10 cellular contexts compared by ENCODE assay signal in genomic region chr15:85008474-85009260, GRCh38. TPM values are rescaled to one million over a fixed set of nuclear protein-coding genes. Genes with fewer than 3 reads are reported as not detected.
DNase-seq lines count a peak whose midpoint lies in the region; ATAC-seq and TF ChIP-seq lines count a peak whose summit lies in the region.
"Had no signal": no experiment of that assay in that cellular context is flagged by ENCODE, and none has a peak within 500 bp of the region (broad histone marks: within the 10 kb centered on the region; RNA-seq: fewer than 3 reads in every experiment).

No MANE protein-coding gene starts in this region.

- intact Hi-C loops in heart left ventricle (cut with DNase I), result loop anchor here in 2 of 10 donors (10.0 kb wide), 1 partner anchor 54 kb away; no protein-coding TSS in a partner anchor
- intact Hi-C loops in Right ventricle myocardium superior (cut with DNase I), result no loop called here
- intact Hi-C loops in right lobe of liver (cut with DNase I), result no loop called here
- intact Hi-C loops in transverse colon (cut with DNase I; ENCODE audit: low total_unique reads), result no loop called here

- no peak for TF ChIP-seq EP300 in transverse colon (IDR thresholded peaks at IDR 0.05; ENCODE audit: low read depth)

- ATAC-seq in heart left ventricle (peak in 2 of 4 donors; percentile 3 to 10), Right ventricle myocardium superior (ENCODE audit: poor library complexity) (no peak), right lobe of liver (no peak), HG02852 (IDR thresholded peaks at IDR 0.05; ENCODE audit: unreplicated experiment) (no peak)

- no peak for DNase-seq in heart left ventricle
- no peak for DNase-seq in Right ventricle myocardium superior
- peak; percentile 56 for DNase-seq in SKM-1 treated with dmso at 0.1 percent for 144 hours (lab: John Stamatoyannopoulos, UW; ENCODE audit: unreplicated experiment)
- DNase-seq in right lobe of liver, result no peak
- no peak for DNase-seq in transverse colon
- no peak for DNase-seq in occipital lobe (lab: John Stamatoyannopoulos, UW)
- no peak for DNase-seq in RWPE1 (ENCODE audit: low spot score)
- DNase-seq: activated CD8-positive, alpha-beta memory T cell treated with anti-CD3 and anti-CD28 coated beads, Interleukin-2, amount 50 U/mL, for 48 hours; nephron progenitor cell had no signal

- H3K4me3 ChIP-seq in heart left ventricle (no peak overlapping the region), right lobe of liver (no peak overlapping the region), transverse colon (no peak overlapping the region)

- WGBS in heart left ventricle, 4 donors, result 59 to 73% (median 68%) methylated on average over 5 of the region's 5 CpGs
- 61% methylated on average over 4 of the region's 5 CpGs for WGBS in right lobe of liver (ENCODE audit: insufficient coverage, low coverage, low lambda C conversion rate, missing lambda C conversion rate)
- 62 to 82% methylated on average over 2 to 5 of the region's 5 CpGs for WGBS in transverse colon (ENCODE audit: low coverage in 1 of 2), 2 donors

- TF ChIP-seq CTCF in heart left ventricle (IDR thresholded peaks at IDR 0.05) (no peak), right lobe of liver (IDR thresholded peaks at IDR 0.05) (no peak), transverse colon (IDR thresholded peaks at IDR 0.05) (no peak), RWPE1 (conservative IDR thresholded peaks at IDR 0.05; ENCODE audit: low read depth) (no peak)

- in situ Hi-C loops in transverse colon (cut with MboI; ENCODE audit: low pct_ligation_motif_present in 1 of 4, low pct_unique_long_range_greater_than_20kb in 1 of 4, low sequenced_read_pairs in 3 of 4), result no loop called here

- TF ChIP-seq POLR2A in heart left ventricle (IDR thresholded peaks at IDR 0.05), result no peak
- TF ChIP-seq POLR2A in right lobe of liver (IDR thresholded peaks at IDR 0.05), result no peak
- TF ChIP-seq POLR2A in transverse colon (IDR thresholded peaks at IDR 0.05), result no peak

- CTCF ChIA-PET in RWPE1 (lab: Yijun Ruan, JAX), result interaction anchor here (1.2 kb wide), 1 partner anchor 36 kb away, joined by 4 read pairs; no protein-coding TSS in a partner anchor

- H3K9me3 ChIP-seq in heart left ventricle (no peaks in the 10 kb centered on the region), right lobe of liver (no peaks in the 10 kb centered on the region), transverse colon (no peaks in the 10 kb centered on the region)

- H3K27me3 ChIP-seq in heart left ventricle (no peaks in the 10 kb centered on the region), right lobe of liver (no peaks in the 10 kb centered on the region), transverse colon (no peaks in the 10 kb centered on the region)

- POLR2A ChIA-PET in RWPE1 (lab: Yijun Ruan, JAX; ENCODE audit: low non-redundant PET), result no interaction called here

- H3K4me1 ChIP-seq in heart left ventricle (peaks cover 21 to 72% (median 54%) of the 10 kb centered on the region in 12 donors), right lobe of liver (peaks cover 0 to 62% (median 24%) of the 10 kb centered on the region in 4 donors), transverse colon (peaks cover 50 to 80% (median 51%) of the 10 kb centered on the region in 4 donors)

- H3K27ac ChIP-seq in heart left ventricle (peak overlapping the region in 10 of 12 donors; percentile 20 to 84 (median 50)), right lobe of liver (peak overlapping the region; percentile 24 to 64 (median 43)), transverse colon (peak overlapping the region; percentile 82 to 91 (median 84)), RWPE1 (no peak overlapping the region)

- H3K36me3 ChIP-seq in heart left ventricle (no peaks in the 10 kb centered on the region), right lobe of liver (no peaks in the 10 kb centered on the region), transverse colon (no peaks in the 10 kb centered on the region)

RNA-seq across cellular contexts. Expression of gene PDE8A, which starts 27.0 kb away (rescaled TPM):
- total RNA-seq in heart left ventricle, result 10 to 100 TPM in 8 of 9 donors, 1 to 10 TPM in 1; 9.4 to 21.5 (median 17.8) TPM
- 10 to 100 TPM; 11.9 to 13.6 TPM for polyA plus RNA-seq in heart left ventricle
- total RNA-seq in Right ventricle myocardium superior, result 13.5 TPM
- total RNA-seq in right lobe of liver, result 10 to 100 TPM; 32.7 to 40.5 (median 37.4) TPM
- 100 to 1,000 TPM; 115 to 188 (median 165) TPM for total RNA-seq in transverse colon
- total RNA-seq in occipital lobe, result 26.0 TPM
